In the genomic region with DNA sequence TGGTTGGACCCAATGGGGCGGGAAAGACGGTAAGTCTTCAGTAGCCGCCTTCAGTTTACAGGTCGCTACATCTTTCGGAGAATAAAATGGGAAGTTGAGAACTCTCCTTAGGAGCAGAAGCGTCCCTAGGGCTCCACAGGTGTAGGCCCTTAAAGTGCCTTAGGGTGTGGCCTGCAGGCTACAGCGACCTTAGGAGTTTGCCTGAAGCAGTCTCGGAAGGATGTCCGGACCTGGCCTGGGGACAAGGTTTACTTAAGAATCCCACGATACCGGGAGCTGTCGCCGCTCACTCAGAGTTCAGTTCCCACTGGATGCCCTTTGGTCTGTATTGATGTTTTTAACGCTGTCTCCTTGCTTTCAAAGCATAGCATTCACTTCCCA, we compare ENCODE assay signal across 8 cellular contexts. TPM values are rescaled to one million over a fixed set of nuclear protein-coding genes. Genes with fewer than 3 reads are reported as not detected.
DNase-seq lines count a peak whose midpoint lies in the region; ATAC-seq and TF ChIP-seq lines count a peak whose summit lies in the region.

No MANE protein-coding gene starts in this region.

- H3K9me3 ChIP-seq in A673 (ENCODE audit: low read depth, low read length, poor library complexity, severe bottlenecking) (no peaks in the 10 kb centered on the region), Peyer's patch (no peaks in the 10 kb centered on the region), ascending aorta (no peaks in the 10 kb centered on the region), iPS-18a (ENCODE audit: control insufficient read depth, low read depth, low read length) (no peaks in the 10 kb centered on the region)

- intact Hi-C loops in A673 (cut with micrococcal nuclease; ENCODE audit: unreplicated experiment) (no loop called here), ascending aorta (cut with DNase I) (loop anchor here (5.0 kb wide), 3 partner anchors 60 to 145 kb away; no protein-coding TSS in a partner anchor)

- DNase-seq in A673 (ENCODE audit: low spot score) (peak; percentile 27), GM12864 (ENCODE audit: low read depth) (peak; percentile 36), Peyer's patch (peak; percentile 39 to 89 (median 79)), ascending aorta (ENCODE audit: low spot score in 2 of 2) (peak in 1 of 2 donors; percentile 65), GDM1 (lab: John Stamatoyannopoulos, UW) (no peak)

- H3K4me3 ChIP-seq in A673 (ENCODE audit: low read depth, low read length, poor library complexity, severe bottlenecking) (peak overlapping the region; percentile 75), GM12864 (ENCODE audit: low read depth, low read length) (peak overlapping the region; percentile 70), Peyer's patch (peak overlapping the region; percentile 53 to 82 (median 71)), ascending aorta (peak overlapping the region; percentile 73 to 95), iPS-18a (ENCODE audit: low read length) (peak overlapping the region; percentile 93), skin epidermis (peak overlapping the region; percentile 61 to 93 (median 77))

- no TSS peak for BruUV-seq in A673 (replicated peaks; lab: Mats Ljungman, UMichigan)

- peak; percentile 31 to 61 for TF ChIP-seq POLR2A in Peyer's patch (IDR thresholded peaks at IDR 0.05)

- H3K27ac ChIP-seq in A673 (ENCODE audit: low read depth, low read length, poor library complexity, severe bottlenecking) = peak overlapping the region; percentile 66
- peak overlapping the region; percentile 79 to 91 (median 84) for H3K27ac ChIP-seq in Peyer's patch
- H3K27ac ChIP-seq in ascending aorta = peak overlapping the region; percentile 72 to 95
- peak overlapping the region; percentile 77 for H3K27ac ChIP-seq in iPS-18a (ENCODE audit: low read length)
- H3K27ac ChIP-seq in skin epidermis = peak overlapping the region in 20 of 21 experiments; percentile 54 to 95 (median 89)

- peak; percentile 35 for ATAC-seq in HG02973 (IDR thresholded peaks at IDR 0.05; ENCODE audit: unreplicated experiment)

- H3K9ac ChIP-seq in iPS-18a (ENCODE audit: low read length) = peak overlapping the region; percentile 89

- H3K36me3 ChIP-seq in A673 (ENCODE audit: insufficient read depth, low read length, poor library complexity, severe bottlenecking) = peaks cover 12% of the 10 kb centered on the region
- peaks cover 0 to 22% (median 0%) of the 10 kb centered on the region in 3 donors for H3K36me3 ChIP-seq in Peyer's patch
- H3K36me3 ChIP-seq in ascending aorta = peaks cover 0 to 22% of the 10 kb centered on the region in 2 donors
- H3K36me3 ChIP-seq in iPS-18a (ENCODE audit: control insufficient read depth, low read depth, low read length) = peaks cover 10% of the 10 kb centered on the region

- no peaks in the 10 kb centered on the region for H3K27me3 ChIP-seq in A673 (replicated peaks; ENCODE audit: insufficient read depth, low read depth, low read length, poor library complexity)
- no peaks in the 10 kb centered on the region for H3K27me3 ChIP-seq in Peyer's patch
- H3K27me3 ChIP-seq in ascending aorta = no peaks in the 10 kb centered on the region
- H3K27me3 ChIP-seq in iPS-18a (ENCODE audit: control insufficient read depth, insufficient read depth, low read length) = no peaks in the 10 kb centered on the region

- H3K4me1 ChIP-seq in A673 (ENCODE audit: insufficient read depth, low read length, poor library complexity, severe bottlenecking) (peaks cover 4% of the 10 kb centered on the region), Peyer's patch (peaks cover 0 to 12% (median 5%) of the 10 kb centered on the region in 4 donors), ascending aorta (peaks cover 7 to 11% of the 10 kb centered on the region in 2 donors), iPS-18a (ENCODE audit: control insufficient read depth, low read depth, low read length) (peaks cover 8% of the 10 kb centered on the region)

- CTCF ChIA-PET in A673 (lab: Charles Lee) = interaction anchor here (1.1 kb wide), 1 partner anchor 31 kb away, joined by 3 read pairs; no protein-coding TSS in a partner anchor

- TF ChIP-seq CTCF in A673 (conservative IDR thresholded peaks at IDR 0.05; ENCODE audit: low read depth, low read length) (no peak), GM12864 (IDR thresholded peaks at IDR 0.05; ENCODE audit: low read depth, low read length, missing control alignments) (no peak), Peyer's patch (IDR thresholded peaks at IDR 0.05) (no peak), ascending aorta (IDR thresholded peaks at IDR 0.05) (no peak)

- POLR2A ChIA-PET in A673 (lab: Charles Lee; ENCODE audit: low non-redundant PET) = no interaction called here

RNA-seq across cellular contexts. Expression of gene RAD50, which starts 0.6 kb away (rescaled TPM):
- total RNA-seq in A673 (2021) (43.6 and 45.2 TPM in 2 replicates), Peyer's patch (100 to 1,000 TPM in 1 of 4 donors, 10 to 100 TPM in 3; 47.5 to 102 (median 54.3) TPM), ascending aorta (29.4 TPM)

RNA-seq across cellular contexts. Expression of gene IL5, which starts 14.1 kb away (rescaled TPM):
- total RNA-seq in A673 (2021) = not detected in 2 replicates
- total RNA-seq in Peyer's patch = not detected
- not detected for total RNA-seq in ascending aorta
